Comparison of ENCODE assay signal across 36 cellular contexts in the genomic region with DNA sequence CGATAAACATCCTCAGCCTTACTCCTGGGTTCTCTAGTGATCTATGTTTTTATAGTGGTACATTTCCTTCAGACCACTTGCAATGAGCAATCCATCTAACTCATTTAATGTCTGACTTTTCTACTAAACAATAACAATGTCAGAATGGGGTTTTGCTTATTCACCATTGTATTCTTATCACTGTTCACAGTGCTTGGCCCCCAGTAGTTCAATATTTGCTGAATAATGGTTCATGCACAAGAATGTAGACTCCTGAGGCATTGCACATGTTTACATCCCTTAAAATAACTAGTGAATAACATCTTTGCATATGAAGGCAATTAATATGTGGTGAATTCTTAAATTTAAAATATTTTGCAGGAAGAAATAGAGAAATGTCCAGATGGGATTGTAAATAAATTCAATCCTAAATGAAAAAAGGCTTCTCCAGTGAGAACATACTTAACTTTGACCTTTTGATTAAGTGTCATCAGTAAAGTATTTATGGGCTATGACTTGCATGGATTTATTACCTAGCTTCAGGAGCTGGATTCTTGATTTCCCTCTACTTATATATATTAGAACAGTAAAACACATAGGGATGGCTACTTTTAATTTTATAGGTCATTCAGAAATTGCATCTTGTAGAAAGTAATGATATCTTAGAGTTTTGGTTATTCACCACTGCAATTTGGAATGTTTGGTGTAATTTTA. TPM values are rescaled to one million over a fixed set of nuclear protein-coding genes. Genes with fewer than 3 reads are reported as not detected.
"Had no signal": no experiment of that assay in that cellular context is flagged by ENCODE, and none has a peak within 500 bp of the region (broad histone marks: within the 10 kb centered on the region; RNA-seq: fewer than 3 reads in every experiment).

No MANE protein-coding gene starts in this region.

- H3K27me3 Mint-ChIP-seq: activated B cell treated with CpG ODN at 0.5 μM for 24 hours; activated CD4-positive, alpha-beta memory T cell treated with anti-CD3 and anti-CD28 coated beads for 36 hours had no signal

- H3K36me3 ChIP-seq: adrenal gland, breast epithelium had no signal

- DNase-seq: activated B cell treated with CpG ODN at 0.5 μM for 24 hours; activated CD4-positive, alpha-beta memory T cell treated with anti-CD3 and anti-CD28 coated beads for 36 hours; activated CD4-positive, alpha-beta T cell treated with anti-CD3 and anti-CD28 coated beads for 4 hours; activated CD4-positive, alpha-beta T cell treated with anti-CD3 and anti-CD28 coated beads, Interleukin-2, amount 50 U/mL, for 1 hour; activated CD4-positive, CD25-positive, alpha-beta regulatory T cell treated with anti-CD3 and anti-CD28 coated beads, Interleukin-2, amount 50 U/mL, for 72 hours; activated CD8-positive, alpha-beta memory T cell treated with anti-CD3 and anti-CD28 coated beads, Interleukin-2, amount 50 U/mL, for 4 hours; activated gamma-delta T cell treated with Interleukin-2 at 50 U/mL for 16 hours; activated naive CD4-positive, alpha-beta T cell treated with anti-CD3 and anti-CD28 coated beads for 36 hours; activated T-cell treated with anti-CD3 and anti-CD28 coated beads for 4 hours; activated T-cell treated with anti-CD3 and anti-CD28 coated beads, Interleukin-2, amount 50 U/mL, for 4 hours; adrenal gland; body of pancreas; NCI-H1105; NCI-H1417 treated with DMSO at 0.1 percent for 48 hours; NCI-H1694 treated with DMSO at 0.1 percent for 48 hours; NCI-H2029; NCI-H345; NCI-H524 treated with DMSO at 0.1 percent for 48 hours; PC-9; SIG-M5; SW 1271; T-helper 1 cell; T-helper 2 cell; T-helper 9 cell had no signal

- H2AFZ ChIP-seq: PC-9 had no signal

- H3K9me3 ChIP-seq: adrenal gland, body of pancreas, breast epithelium had no signal

- H3K4me1 ChIP-seq: adrenal gland, body of pancreas, breast epithelium had no signal

- H3K27ac Mint-ChIP-seq: activated B cell treated with CpG ODN at 0.5 μM for 24 hours; activated CD4-positive, alpha-beta memory T cell treated with anti-CD3 and anti-CD28 coated beads for 36 hours; activated naive CD4-positive, alpha-beta T cell treated with anti-CD3 and anti-CD28 coated beads for 36 hours; activated naive CD4-positive, alpha-beta T cell treated with anti-CD3 and anti-CD28 coated beads, Interleukin-2, amount 50 U/mL, for 72 hours; activated T-helper 1 cell treated with anti-CD3 and anti-CD28 coated beads, Interleukin-12 subunit alpha, Interleukin-12 subunit beta, Interleukin-2, Interleukin-4 antibody, amounts not matched to agents 30 ng/mL and 10 ng/mL and 1 ng/mL, durations not matched to agents 14 hours and 24 hours and 36 hours had no signal

- H3K4me3 Mint-ChIP-seq: activated B cell treated with CpG ODN at 0.5 μM for 24 hours; activated CD4-positive, alpha-beta memory T cell treated with anti-CD3 and anti-CD28 coated beads for 36 hours; activated naive CD4-positive, alpha-beta T cell treated with anti-CD3 and anti-CD28 coated beads for 36 hours; activated T-cell treated with anti-CD3 and anti-CD28 coated beads, Interleukin-2, amount 50 U/mL, for 4 hours; activated T-helper 1 cell treated with anti-CD3 and anti-CD28 coated beads, Interleukin-12 subunit alpha, Interleukin-12 subunit beta, Interleukin-2, Interleukin-4 antibody, amounts not matched to agents 30 ng/mL and 10 ng/mL and 1 ng/mL, durations not matched to agents 14 hours and 24 hours and 36 hours had no signal

- FAIRE-seq: astrocyte, RCC 7860 had no signal

- H3K36me3 Mint-ChIP-seq: activated CD4-positive, alpha-beta memory T cell treated with anti-CD3 and anti-CD28 coated beads for 36 hours; activated naive CD4-positive, alpha-beta T cell treated with anti-CD3 and anti-CD28 coated beads, Interleukin-2, amount 50 U/mL, for 72 hours had no signal

- H3K9me3 Mint-ChIP-seq: activated B cell treated with CpG ODN at 0.5 μM for 24 hours; activated CD4-positive, alpha-beta memory T cell treated with anti-CD3 and anti-CD28 coated beads for 36 hours; activated naive CD4-positive, alpha-beta T cell treated with anti-CD3 and anti-CD28 coated beads for 36 hours; activated naive CD4-positive, alpha-beta T cell treated with anti-CD3 and anti-CD28 coated beads, Interleukin-2, amount 50 U/mL, for 72 hours; activated T-cell treated with anti-CD3 and anti-CD28 coated beads, Interleukin-2, amount 50 U/mL, for 4 hours; activated T-helper 1 cell treated with anti-CD3 and anti-CD28 coated beads, Interleukin-12 subunit alpha, Interleukin-12 subunit beta, Interleukin-2, Interleukin-4 antibody, amounts not matched to agents 30 ng/mL and 10 ng/mL and 1 ng/mL, durations not matched to agents 14 hours and 24 hours and 36 hours had no signal

- H3K27ac ChIP-seq: adrenal gland, body of pancreas, breast epithelium, PC-9, RWPE1, VCaP had no signal

- H3K4me2 ChIP-seq: PC-9 had no signal

- H3K4me3 ChIP-seq: adrenal gland, body of pancreas, breast epithelium, PC-9 had no signal

- H3K27me3 ChIP-seq: adrenal gland, body of pancreas, breast epithelium had no signal

- ATAC-seq: activated naive CD4-positive, alpha-beta T cell treated with anti-CD3 and anti-CD28 coated beads, Interleukin-2, amount 50 U/mL, for 72 hours; activated T-cell treated with anti-CD3 and anti-CD28 coated beads, Interleukin-2, amount 50 U/mL, for 4 hours; body of pancreas; Right ventricle myocardium inferior had no signal

- H3K4me1 Mint-ChIP-seq: activated B cell treated with CpG ODN at 0.5 μM for 24 hours had no signal

RNA-seq across cellular contexts. Expression of gene CCER1, which starts 3.4 kb away (rescaled TPM):
- total RNA-seq: activated B cell treated with CpG ODN at 0.5 μM for 24 hours; activated CD4-positive, alpha-beta memory T cell treated with anti-CD3 and anti-CD28 coated beads for 36 hours; activated naive CD4-positive, alpha-beta T cell treated with anti-CD3 and anti-CD28 coated beads for 36 hours; activated naive CD4-positive, alpha-beta T cell treated with anti-CD3 and anti-CD28 coated beads, Interleukin-2, amount 50 U/mL, for 72 hours; activated T-cell treated with anti-CD3 and anti-CD28 coated beads, Interleukin-2, amount 50 U/mL, for 4 hours; activated T-helper 1 cell treated with anti-CD3 and anti-CD28 coated beads, Interleukin-12 subunit alpha, Interleukin-12 subunit beta, Interleukin-2, Interleukin-4 antibody, amounts not matched to agents 30 ng/mL and 10 ng/mL and 1 ng/mL, durations not matched to agents 14 hours and 24 hours and 36 hours; adrenal gland; astrocyte; body of pancreas; breast epithelium; cardiac septum; M059J; NCI-H460; PC-9; Right ventricle myocardium inferior; SK-MEL-5 had no signal
- polyA plus RNA-seq: adrenal gland had no signal

RNA-seq across cellular contexts. Expression of gene EPYC, which starts 53.2 kb away (rescaled TPM):
- total RNA-seq: activated B cell treated with CpG ODN at 0.5 μM for 24 hours; activated CD4-positive, alpha-beta memory T cell treated with anti-CD3 and anti-CD28 coated beads for 36 hours; activated naive CD4-positive, alpha-beta T cell treated with anti-CD3 and anti-CD28 coated beads for 36 hours; activated naive CD4-positive, alpha-beta T cell treated with anti-CD3 and anti-CD28 coated beads, Interleukin-2, amount 50 U/mL, for 72 hours; activated T-cell treated with anti-CD3 and anti-CD28 coated beads, Interleukin-2, amount 50 U/mL, for 4 hours; activated T-helper 1 cell treated with anti-CD3 and anti-CD28 coated beads, Interleukin-12 subunit alpha, Interleukin-12 subunit beta, Interleukin-2, Interleukin-4 antibody, amounts not matched to agents 30 ng/mL and 10 ng/mL and 1 ng/mL, durations not matched to agents 14 hours and 24 hours and 36 hours; body of pancreas; breast epithelium; cardiac septum; NCI-H460; PC-9; Right ventricle myocardium inferior had no signal
- polyA plus RNA-seq: adrenal gland had no signal
